ENCODE assay signal across 1 cellular context in genomic region chr3:21750291-21750690, GRCh38.
TF ChIP-seq lines count a peak whose summit lies in the region.

No MANE protein-coding gene starts in this region.

TF ChIP-seq in H1, 55 proteins besides CTCF, POLR2A, EP300 and RAD21:
- TF ChIP-seq SAP30 (IDR thresholded peaks at IDR 0.05; ENCODE audit: insufficient read depth, insufficient replicate concordance, low read length) (no peak), KDM4A (IDR thresholded peaks at IDR 0.05; ENCODE audit: low read depth, low read length, severe bottlenecking) (peak; percentile 7), CBX8 (IDR thresholded peaks at IDR 0.05; ENCODE audit: borderline replicate concordance, low read depth, low read length) (no peak), TBP (IDR thresholded peaks at IDR 0.05; ENCODE audit: low read depth, low read length) (no peak), KDM5A (IDR thresholded peaks at IDR 0.05; ENCODE audit: low read length) (no peak)
